Comparison of ENCODE assay signal across 20 cellular contexts in genomic region chr22:50119169-50119767, GRCh38. TPM values are rescaled to one million over a fixed set of nuclear protein-coding genes. Genes with fewer than 3 reads are reported as not detected.
DNase-seq lines count a peak whose midpoint lies in the region; ATAC-seq, FAIRE-seq and TF ChIP-seq lines count a peak whose summit lies in the region.
"Had no signal": no experiment of that assay in that cellular context is flagged by ENCODE, and none has a peak within 500 bp of the region (broad histone marks: within the 10 kb centered on the region; RNA-seq: fewer than 3 reads in every experiment).

No MANE protein-coding gene starts in this region.

- TF ChIP-seq POLR2A in ovary (IDR thresholded peaks at IDR 0.05) (no peak), uterus (IDR thresholded peaks at IDR 0.05) (no peak)

- H3K27ac ChIP-seq in kidney (ENCODE audit: low read depth in 2 of 2, low read length in 2 of 2) (no peak overlapping the region), ovary (peak overlapping the region; percentile 23 to 44), uterus (peak overlapping the region; percentile 38 to 47)
- H3K27ac ChIP-seq: C4-2B had no signal

- H3K4me1 ChIP-seq in kidney (ENCODE audit: control insufficient read depth in 1 of 2, insufficient read depth in 1 of 2, low read depth in 1 of 2, low read length in 2 of 2) (no peaks in the 10 kb centered on the region), ovary (ENCODE audit: insufficient read depth) (peaks cover 12% of the 10 kb centered on the region), uterus (no peaks in the 10 kb centered on the region)

- FAIRE-seq in kidney (lab: Jason Lieb, UNC) = no peak

- 57 to 65% (median 58%) methylated on average over 14 of the region's 14 CpGs for WGBS in ovary, 3 donors

- H3K36me3 ChIP-seq in kidney (ENCODE audit: control insufficient read depth in 1 of 2, insufficient read depth in 2 of 2, low read length in 2 of 2) (no peaks in the 10 kb centered on the region), ovary (no peaks in the 10 kb centered on the region), uterus (no peaks in the 10 kb centered on the region)
- H3K36me3 ChIP-seq: Peyer's patch had no signal

- H3K27me3 ChIP-seq in ovary (no peaks in the 10 kb centered on the region), uterus (no peaks in the 10 kb centered on the region)
- H3K27me3 ChIP-seq: Peyer's patch had no signal

- no peaks in the 10 kb centered on the region for H3K4me1 Mint-ChIP-seq in activated CD8-positive, alpha-beta T cell treated with anti-CD3 and anti-CD28 coated beads, Interleukin-2, amount 10 ng/mL, durations not matched to agents 7 days and 5 days (ENCODE audit: low read depth)
- no peaks in the 10 kb centered on the region for H3K4me1 Mint-ChIP-seq in activated CD8-positive, alpha-beta T cell treated with anti-CD3 and anti-CD28 coated beads for 36 hours (ENCODE audit: low read depth)

- DNase-seq in activated CD8-positive, alpha-beta T cell treated with anti-CD3 and anti-CD28 coated beads, Interleukin-2, amount 10 ng/mL, durations not matched to agents 7 days and 5 days = peak; percentile 14
- DNase-seq in activated CD8-positive, alpha-beta T cell treated with anti-CD3 and anti-CD28 coated beads for 36 hours = no peak
- DNase-seq in kidney (peak; percentile 72), ovary (peak in 2 of 5 donors; percentile 46 to 47), uterus (no peak), dedifferentiated amniotic fluid mesenchymal stem cell (ENCODE audit: extremely low spot score) (no peak), AG08395 (ENCODE audit: low spot score) (no peak)
- DNase-seq: 8988T, COR-L47, DMS53, KBM-7, NCI-H1092, NCI-H1694, NCI-H446, NCI-H774, Peyer's patch, SIG-M5 had no signal

- CTCF ChIA-PET in activated CD8-positive, alpha-beta T cell treated with anti-CD3 and anti-CD28 coated beads, Interleukin-2, amount 10 ng/mL, durations not matched to agents 7 days and 5 days (lab: Charles Lee) = interaction anchor here (1.3 kb wide), 1 partner anchor 89 kb away, joined by 3 read pairs; no protein-coding TSS in a partner anchor
- CTCF ChIA-PET in activated CD8-positive, alpha-beta T cell treated with anti-CD3 and anti-CD28 coated beads for 36 hours (lab: Charles Lee) = no interaction called here

- peaks cover 2% of the 10 kb centered on the region for H3K36me3 Mint-ChIP-seq in activated CD8-positive, alpha-beta T cell treated with anti-CD3 and anti-CD28 coated beads, Interleukin-2, amount 10 ng/mL, durations not matched to agents 7 days and 5 days (ENCODE audit: low read depth)
- no peaks in the 10 kb centered on the region for H3K36me3 Mint-ChIP-seq in activated CD8-positive, alpha-beta T cell treated with anti-CD3 and anti-CD28 coated beads for 36 hours (ENCODE audit: low read depth)

- no peak for TF ChIP-seq CTCF in activated CD8-positive, alpha-beta T cell treated with anti-CD3 and anti-CD28 coated beads for 36 hours (IDR thresholded peaks at IDR 0.05)
- TF ChIP-seq CTCF in kidney (IDR thresholded peaks at IDR 0.05; ENCODE audit: borderline replicate concordance, extremely low read depth, insufficient read depth) (no peak), ovary (IDR thresholded peaks at IDR 0.05) (no peak), uterus (IDR thresholded peaks at IDR 0.05) (no peak)

- peaks cover 18% of the 10 kb centered on the region for H3K9me3 Mint-ChIP-seq in activated CD8-positive, alpha-beta T cell treated with anti-CD3 and anti-CD28 coated beads, Interleukin-2, amount 10 ng/mL, durations not matched to agents 7 days and 5 days (ENCODE audit: insufficient read depth)
- H3K9me3 Mint-ChIP-seq in activated CD8-positive, alpha-beta T cell treated with anti-CD3 and anti-CD28 coated beads for 36 hours = peaks cover 12% of the 10 kb centered on the region

- no peak overlapping the region for H3K9ac ChIP-seq in kidney (ENCODE audit: low read length in 2 of 2)

- no peak overlapping the region for H3K4me3 Mint-ChIP-seq in activated CD8-positive, alpha-beta T cell treated with anti-CD3 and anti-CD28 coated beads, Interleukin-2, amount 10 ng/mL, durations not matched to agents 7 days and 5 days
- H3K4me3 Mint-ChIP-seq in activated CD8-positive, alpha-beta T cell treated with anti-CD3 and anti-CD28 coated beads for 36 hours = no peak overlapping the region

- H3K9me3 ChIP-seq in kidney (ENCODE audit: control insufficient read depth in 1 of 2, low read length in 2 of 2) (peaks cover 0 to 7% of the 10 kb centered on the region in 2 donors), ovary (no peaks in the 10 kb centered on the region), uterus (peaks cover 0 to 3% of the 10 kb centered on the region in 2 donors)

- no peak for ATAC-seq in activated CD8-positive, alpha-beta T cell treated with anti-CD3 and anti-CD28 coated beads, Interleukin-2, amount 10 ng/mL, durations not matched to agents 7 days and 5 days
- no peak for ATAC-seq in activated CD8-positive, alpha-beta T cell treated with anti-CD3 and anti-CD28 coated beads for 36 hours
- ATAC-seq in HG03460 (IDR thresholded peaks at IDR 0.05; ENCODE audit: unreplicated experiment) = no peak
- ATAC-seq: HCT116 had no signal

- H3K27ac Mint-ChIP-seq in activated CD8-positive, alpha-beta T cell treated with anti-CD3 and anti-CD28 coated beads, Interleukin-2, amount 10 ng/mL, durations not matched to agents 7 days and 5 days = no peak overlapping the region
- H3K27ac Mint-ChIP-seq in activated CD8-positive, alpha-beta T cell treated with anti-CD3 and anti-CD28 coated beads for 36 hours = no peak overlapping the region

- POLR2A ChIA-PET in activated CD8-positive, alpha-beta T cell treated with anti-CD3 and anti-CD28 coated beads, Interleukin-2, amount 10 ng/mL, durations not matched to agents 7 days and 5 days (lab: Charles Lee) = no interaction called here
- POLR2A ChIA-PET in activated CD8-positive, alpha-beta T cell treated with anti-CD3 and anti-CD28 coated beads for 36 hours (lab: Charles Lee) = no interaction called here

- peaks cover 23% of the 10 kb centered on the region for H3K27me3 Mint-ChIP-seq in activated CD8-positive, alpha-beta T cell treated with anti-CD3 and anti-CD28 coated beads, Interleukin-2, amount 10 ng/mL, durations not matched to agents 7 days and 5 days (ENCODE audit: low read depth)
- H3K27me3 Mint-ChIP-seq in activated CD8-positive, alpha-beta T cell treated with anti-CD3 and anti-CD28 coated beads for 36 hours = peaks cover 1% of the 10 kb centered on the region

- H3K4me3 ChIP-seq in kidney (ENCODE audit: low read length in 2 of 2) (no peak overlapping the region), ovary (no peak overlapping the region), uterus (no peak overlapping the region)
- H3K4me3 ChIP-seq: Peyer's patch had no signal

- no peak for TF ChIP-seq EP300 in ovary (IDR thresholded peaks at IDR 0.05)

- intact Hi-C loops in activated CD8-positive, alpha-beta T cell treated with anti-CD3 and anti-CD28 coated beads for 36 hours (cut with micrococcal nuclease) = no loop called here
- intact Hi-C loops in kidney (cut with DNase I) = no loop called here
- intact Hi-C loops in ovary (cut with DNase I) = loop anchor here in 1 of 4 donors (10.0 kb wide), 1 partner anchor 194 kb away; no protein-coding TSS in a partner anchor
- intact Hi-C loops in uterus (cut with DNase I; ENCODE audit: low total_unique reads) = no loop called here

RNA-seq across cellular contexts. Expression of gene MOV10L1, which starts 29.5 kb away (rescaled TPM):
- not detected for total RNA-seq in activated CD8-positive, alpha-beta T cell treated with anti-CD3 and anti-CD28 coated beads, Interleukin-2, amount 10 ng/mL, durations not matched to agents 7 days and 5 days
- under 1 TPM in 1 of 2 experiments, not detected in 1; 0.34 TPM for total RNA-seq in activated CD8-positive, alpha-beta T cell treated with anti-CD3 and anti-CD28 coated beads for 36 hours
- total RNA-seq in kidney (0.38 TPM), ovary (1 to 10 TPM in 6 of 7 donors, under 1 TPM in 1; 0.94 to 6.3 (median 2.5) TPM), uterus (1 to 10 TPM in 2 of 4 donors, not detected in 2; 1.8 to 3.4 TPM)
- polyA plus RNA-seq in kidney (ENCODE audit: insufficient read depth, low read depth, low replicate concordance) (0.62 TPM), ovary (1 to 10 TPM; 1.6 to 2.0 TPM)

RNA-seq across cellular contexts. Expression of gene MLC1, which starts 34.0 kb away (rescaled TPM):
- total RNA-seq in activated CD8-positive, alpha-beta T cell treated with anti-CD3 and anti-CD28 coated beads, Interleukin-2, amount 10 ng/mL, durations not matched to agents 7 days and 5 days = 1 to 10 TPM; 8.3 to 9.4 TPM
- 1 to 10 TPM; 1.3 to 1.5 TPM for total RNA-seq in activated CD8-positive, alpha-beta T cell treated with anti-CD3 and anti-CD28 coated beads for 36 hours
- 0.28 TPM for total RNA-seq in kidney
- polyA plus RNA-seq in kidney (ENCODE audit: insufficient read depth, low read depth, low replicate concordance) = not detected
- 1 to 10 TPM in 1 of 7 donors, under 1 TPM in 4, not detected in 2; 0.11 to 1.1 (median 0.35) TPM for total RNA-seq in ovary
- polyA plus RNA-seq in ovary = under 1 TPM; 0.27 to 0.67 TPM
- 1 to 10 TPM in 1 of 4 donors, under 1 TPM in 2, not detected in 1; 0.29 to 1.9 (median 0.40) TPM for total RNA-seq in uterus
- total RNA-seq: Peyer's patch had no signal

RNA-seq across cellular contexts. Expression of gene PANX2, which starts 51.3 kb away (rescaled TPM):
- total RNA-seq in activated CD8-positive, alpha-beta T cell treated with anti-CD3 and anti-CD28 coated beads, Interleukin-2, amount 10 ng/mL, durations not matched to agents 7 days and 5 days = under 1 TPM in 1 of 2 experiments, not detected in 1; 0.10 TPM
- total RNA-seq in activated CD8-positive, alpha-beta T cell treated with anti-CD3 and anti-CD28 coated beads for 36 hours = 1 to 10 TPM; 3.3 to 3.9 TPM
- 1.0 TPM for total RNA-seq in kidney
- 4.3 TPM for polyA plus RNA-seq in kidney (ENCODE audit: insufficient read depth, low read depth, low replicate concordance)
- total RNA-seq in ovary = 1 to 10 TPM; 1.8 to 5.6 (median 3.1) TPM
- polyA plus RNA-seq in ovary = 1 to 10 TPM in 1 of 2 donors, under 1 TPM in 1; 0.27 to 2.0 TPM
- under 1 TPM in 2 of 4 donors, not detected in 2; 0.35 to 0.43 TPM for total RNA-seq in uterus

Comparison
In these comparisons a context has a peak if more than half of its experiments do, and no peak if none do; other contexts are left out.
1. DNase-seq: peak in activated CD8-positive, alpha-beta T cell treated with anti-CD3 and anti-CD28 coated beads, Interleukin-2, amount 10 ng/mL, durations not matched to agents 7 days and 5 days (single experiment) and kidney (single experiment); none in activated CD8-positive, alpha-beta T cell treated with anti-CD3 and anti-CD28 coated beads for 36 hours (single experiment), uterus (0 of 2), dedifferentiated amniotic fluid mesenchymal stem cell (single experiment) and AG08395 (single experiment).
2. H3K27ac ChIP-seq: peak in ovary (2 of 2) and uterus (2 of 2); none in kidney (0 of 2).